Comparison of ENCODE assay signal across 1 cellular context in the genomic region with DNA sequence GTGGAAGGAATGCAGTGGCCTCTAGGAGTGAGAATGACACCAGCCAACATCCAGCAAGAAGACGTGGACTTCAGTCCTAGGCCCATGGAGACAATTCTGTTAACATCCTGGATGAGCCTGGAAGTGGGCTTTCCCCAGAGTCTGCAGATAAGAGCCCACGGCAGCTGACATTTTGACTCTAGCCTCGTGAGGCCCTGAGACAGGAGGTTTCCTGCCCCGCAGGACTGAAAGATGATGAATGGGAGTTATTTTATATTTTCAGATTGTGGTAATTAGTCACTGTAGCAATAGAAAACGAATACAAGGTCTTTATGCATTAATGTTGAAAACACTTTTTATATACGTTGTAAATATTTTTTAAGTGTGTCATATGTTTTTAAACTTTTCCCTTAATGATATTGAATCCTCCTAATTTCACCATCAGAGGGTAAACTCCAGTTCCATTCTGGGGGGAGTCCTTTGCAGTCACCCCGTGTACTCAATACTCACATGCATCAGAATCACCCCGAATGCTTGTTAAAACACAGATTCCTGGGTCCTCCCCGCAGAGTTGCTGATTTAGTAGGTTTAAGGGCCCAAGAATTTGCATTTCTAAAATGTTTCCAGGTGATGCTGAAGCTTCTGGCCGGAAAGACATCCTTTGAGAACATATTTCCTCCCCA.
TF ChIP-seq lines count a peak whose summit lies in the region.

No MANE protein-coding gene starts in this region.

TF ChIP-seq in HepG2, 621 proteins besides CTCF, POLR2A, EP300 and RAD21:
- TF ChIP-seq ZNF878 (CRISPR knock-in tag; IDR thresholded peaks at IDR 0.05) = no peak
- TF ChIP-seq ZNF816 (CRISPR knock-in tag; IDR thresholded peaks at IDR 0.05; ENCODE audit: borderline replicate concordance) = no peak
- TF ChIP-seq POGK (CRISPR knock-in tag; conservative IDR thresholded peaks at IDR 0.05) = 0 out of 2 replicates have a peak, but pooled peaks have one; percentile 4
- TF ChIP-seq GPBP1L1 (CRISPR knock-in tag; IDR thresholded peaks at IDR 0.05) = no peak
- no peak for TF ChIP-seq ZNF142 (CRISPR knock-in tag; IDR thresholded peaks at IDR 0.05)
- TF ChIP-seq SNAPC2 (CRISPR knock-in tag; IDR thresholded peaks at IDR 0.05) = 0 out of 2 replicates have a peak, but pooled peaks have one; percentile 21
- TF ChIP-seq, protein P1, sequence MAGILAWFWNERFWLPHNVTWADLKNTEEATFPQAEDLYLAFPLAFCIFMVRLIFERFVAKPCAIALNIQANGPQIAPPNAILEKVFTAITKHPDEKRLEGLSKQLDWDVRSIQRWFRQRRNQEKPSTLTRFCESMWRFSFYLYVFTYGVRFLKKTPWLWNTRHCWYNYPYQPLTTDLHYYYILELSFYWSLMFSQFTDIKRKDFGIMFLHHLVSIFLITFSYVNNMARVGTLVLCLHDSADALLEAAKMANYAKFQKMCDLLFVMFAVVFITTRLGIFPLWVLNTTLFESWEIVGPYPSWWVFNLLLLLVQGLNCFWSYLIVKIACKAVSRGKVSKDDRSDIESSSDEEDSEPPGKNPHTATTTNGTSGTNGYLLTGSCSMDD (CRISPR knock-in tag; IDR thresholded peaks at IDR 0.05) = no peak
- no peak for TF ChIP-seq ZFX (CRISPR knock-in tag; IDR thresholded peaks at IDR 0.05; ENCODE audit: low read depth)
- no peak for TF ChIP-seq CEBPG (CRISPR knock-in tag; IDR thresholded peaks at IDR 0.05)
- TF ChIP-seq TBP (CRISPR knock-in tag; IDR thresholded peaks at IDR 0.05) = no peak
- no peak for TF ChIP-seq RARA (CRISPR knock-in tag; IDR thresholded peaks at IDR 0.05)
- no peak for TF ChIP-seq TRIM22 (IDR thresholded peaks at IDR 0.05)
- TF ChIP-seq DMAP1 (CRISPR knock-in tag; IDR thresholded peaks at IDR 0.05) = peak; percentile 16; the same call in 1 of the 2 replicates
- TF ChIP-seq HNF4G (IDR thresholded peaks at IDR 0.05; ENCODE audit: borderline replicate concordance, low read depth, low read length) = no peak
- no peak for TF ChIP-seq HNF4G (CRISPR knock-in tag; IDR thresholded peaks at IDR 0.05; ENCODE audit: borderline replicate concordance, low read depth)
- no peak for TF ChIP-seq ZNF569 (CRISPR knock-in tag; IDR thresholded peaks at IDR 0.05; ENCODE audit: borderline replicate concordance)
- no peak for TF ChIP-seq PITX1 (CRISPR knock-in tag; IDR thresholded peaks at IDR 0.05)
- no peak for TF ChIP-seq GABPA (IDR thresholded peaks at IDR 0.05; ENCODE audit: low read depth, low read length)
- TF ChIP-seq GABPA (CRISPR knock-in tag; IDR thresholded peaks at IDR 0.05; ENCODE audit: low read depth) = no peak
- no peak for TF ChIP-seq EZH2 (conservative IDR thresholded peaks at IDR 0.05; ENCODE audit: low read depth, low read length)
- TF ChIP-seq ZNF768 (CRISPR knock-in tag; IDR thresholded peaks at IDR 0.05) = no peak
- TF ChIP-seq ZNF546 (CRISPR knock-in tag; conservative IDR thresholded peaks at IDR 0.05) = no peak
- TF ChIP-seq ZNF552 (CRISPR knock-in tag; IDR thresholded peaks at IDR 0.05; ENCODE audit: borderline replicate concordance) = no peak
- no peak for TF ChIP-seq SKI (IDR thresholded peaks at IDR 0.05; ENCODE audit: partially characterized antibody)
- TF ChIP-seq ZNF781 (CRISPR knock-in tag; IDR thresholded peaks at IDR 0.05; ENCODE audit: borderline replicate concordance, not compliant biosample characterization) = peak; percentile 38
